ENCODE assay signal across 9 cellular contexts in genomic region chr17:44820631-44821196, GRCh38. TPM values are rescaled to one million over a fixed set of nuclear protein-coding genes. Genes with fewer than 3 reads are reported as not detected.
DNase-seq lines count a peak whose midpoint lies in the region; ATAC-seq and TF ChIP-seq lines count a peak whose summit lies in the region.
"Had no signal": no experiment of that assay in that cellular context is flagged by ENCODE, and none has a peak within 500 bp of the region (broad histone marks: within the 10 kb centered on the region; RNA-seq: fewer than 3 reads in every experiment).

No MANE protein-coding gene starts in this region.

- DNase-seq in AG10803 (ENCODE audit: low read depth), result peak; percentile 94
- peak; percentile 79 for DNase-seq in NCI-H1092 (lab: John Stamatoyannopoulos, UW)
- DNase-seq in RWPE2 (ENCODE audit: low spot score), result no peak
- DNase-seq in hepatocyte (ENCODE audit: low spot score), result peak; percentile 30
- DNase-seq in CD14-positive monocyte (ENCODE audit: low spot score), result no peak
- no peak for DNase-seq in stimulated activated CD4-positive, alpha-beta T cell treated with anti-CD3 and anti-CD28 coated beads, Interleukin-4, amount 100 ng/mL, for 24 hours
- DNase-seq in activated T-helper 1 cell treated with anti-CD3 and anti-CD28 coated beads, Interleukin-12 subunit alpha, Interleukin-12 subunit beta, Interleukin-2, Interleukin-4 antibody, amounts not matched to agents 30 ng/mL and 10 ng/mL and 1 ng/mL, durations not matched to agents 14 hours and 24 hours and 36 hours (ENCODE audit: low spot score), result no peak

- peaks cover 79% of the 10 kb centered on the region for H3K79me2 ChIP-seq in hepatocyte

- H3K9me3 Mint-ChIP-seq in CD14-positive monocyte, result no peaks in the 10 kb centered on the region
- no peaks in the 10 kb centered on the region for H3K9me3 Mint-ChIP-seq in activated T-helper 1 cell treated with anti-CD3 and anti-CD28 coated beads, Interleukin-12 subunit alpha, Interleukin-12 subunit beta, Interleukin-2, Interleukin-4 antibody, amounts not matched to agents 30 ng/mL and 10 ng/mL and 1 ng/mL, durations not matched to agents 14 hours and 24 hours and 36 hours

- H3K9me2 ChIP-seq in hepatocyte (replicated peaks; ENCODE audit: insufficient read depth), result no peaks in the 10 kb centered on the region

- no peak overlapping the region for H3K4me3 Mint-ChIP-seq in CD14-positive monocyte
- no peak overlapping the region for H3K4me3 Mint-ChIP-seq in activated T-helper 1 cell treated with anti-CD3 and anti-CD28 coated beads, Interleukin-12 subunit alpha, Interleukin-12 subunit beta, Interleukin-2, Interleukin-4 antibody, amounts not matched to agents 30 ng/mL and 10 ng/mL and 1 ng/mL, durations not matched to agents 14 hours and 24 hours and 36 hours

- no peak overlapping the region for H2AFZ ChIP-seq in hepatocyte

- no peak for TF ChIP-seq CTCF in AG10803 (conservative IDR thresholded peaks at IDR 0.05; ENCODE audit: low read length)
- no peak for TF ChIP-seq CTCF in RWPE2 (IDR thresholded peaks at IDR 0.05; ENCODE audit: poor library complexity, severe bottlenecking)
- TF ChIP-seq CTCF in hepatocyte (IDR thresholded peaks at IDR 0.05; ENCODE audit: poor library complexity), result no peak
- TF ChIP-seq CTCF in CD14-positive monocyte (IDR thresholded peaks at IDR 0.05), result no peak

- ATAC-seq in RWPE2 (ENCODE audit: low read depth) (peak; percentile 100), GM21737 (IDR thresholded peaks at IDR 0.05; ENCODE audit: unreplicated experiment) (no peak)

- H3K9me3 ChIP-seq in RWPE2 (ENCODE audit: severe bottlenecking) (no peaks in the 10 kb centered on the region), hepatocyte (ENCODE audit: low read depth) (no peaks in the 10 kb centered on the region)

- H4K20me1 ChIP-seq in hepatocyte (ENCODE audit: insufficient read depth, poor library complexity, severe bottlenecking), result no peaks in the 10 kb centered on the region

- H3K4me3 ChIP-seq in AG10803 (ENCODE audit: low read length) (0 out of 2 replicates have a peak overlapping the region, but pooled peaks have one; percentile 1), RWPE2 (ENCODE audit: severe bottlenecking) (no peak overlapping the region), hepatocyte (no peak overlapping the region)
- H3K4me3 ChIP-seq: lung had no signal

- H3K27ac ChIP-seq in RWPE2 (ENCODE audit: poor library complexity, severe bottlenecking) (peak overlapping the region; percentile 95), hepatocyte (no peak overlapping the region)

- H3K4me1 Mint-ChIP-seq in CD14-positive monocyte, result no peaks in the 10 kb centered on the region
- no peaks in the 10 kb centered on the region for H3K4me1 Mint-ChIP-seq in activated T-helper 1 cell treated with anti-CD3 and anti-CD28 coated beads, Interleukin-12 subunit alpha, Interleukin-12 subunit beta, Interleukin-2, Interleukin-4 antibody, amounts not matched to agents 30 ng/mL and 10 ng/mL and 1 ng/mL, durations not matched to agents 14 hours and 24 hours and 36 hours (ENCODE audit: low read depth)

- H3K27me3 ChIP-seq in RWPE2 (ENCODE audit: insufficient read depth, poor library complexity, severe bottlenecking) (no peaks in the 10 kb centered on the region), hepatocyte (no peaks in the 10 kb centered on the region)

- no peak overlapping the region for H3K27ac Mint-ChIP-seq in CD14-positive monocyte
- H3K27ac Mint-ChIP-seq in activated T-helper 1 cell treated with anti-CD3 and anti-CD28 coated beads, Interleukin-12 subunit alpha, Interleukin-12 subunit beta, Interleukin-2, Interleukin-4 antibody, amounts not matched to agents 30 ng/mL and 10 ng/mL and 1 ng/mL, durations not matched to agents 14 hours and 24 hours and 36 hours, result no peak overlapping the region

- peaks cover 11 to 43% (median 19%) of the 10 kb centered on the region in 3 donors for H3K27me3 Mint-ChIP-seq in CD14-positive monocyte (ENCODE audit: low read depth in 3 of 3)
- H3K27me3 Mint-ChIP-seq in activated T-helper 1 cell treated with anti-CD3 and anti-CD28 coated beads, Interleukin-12 subunit alpha, Interleukin-12 subunit beta, Interleukin-2, Interleukin-4 antibody, amounts not matched to agents 30 ng/mL and 10 ng/mL and 1 ng/mL, durations not matched to agents 14 hours and 24 hours and 36 hours (ENCODE audit: insufficient read depth), result peaks cover 7% of the 10 kb centered on the region

- H3K4me1 ChIP-seq in RWPE2 (ENCODE audit: insufficient read depth, poor library complexity, severe bottlenecking) (peaks cover 28% of the 10 kb centered on the region), hepatocyte (ENCODE audit: insufficient read depth) (no peaks in the 10 kb centered on the region)

- WGBS in hepatocyte (ENCODE audit: low lambda C conversion rate, missing lambda C conversion rate), result 40% methylated on average over 7 of the region's 7 CpGs

- intact Hi-C loops in CD14-positive monocyte (cut with micrococcal nuclease), result no loop called here
- intact Hi-C loops in activated T-helper 1 cell treated with anti-CD3 and anti-CD28 coated beads, Interleukin-12 subunit alpha, Interleukin-12 subunit beta, Interleukin-2, Interleukin-4 antibody, amounts not matched to agents 30 ng/mL and 10 ng/mL and 1 ng/mL, durations not matched to agents 14 hours and 24 hours and 36 hours (cut with micrococcal nuclease), result no loop called here

- no peak overlapping the region for H3K4me2 ChIP-seq in hepatocyte

- H3K36me3 ChIP-seq in RWPE2 (ENCODE audit: low read depth) (peaks cover 15% of the 10 kb centered on the region; the same call in 1 of the 2 replicates), hepatocyte (replicated peaks; ENCODE audit: insufficient read depth, low read depth) (no peaks in the 10 kb centered on the region)

- no peaks in the 10 kb centered on the region for H3K36me3 Mint-ChIP-seq in CD14-positive monocyte
- no peaks in the 10 kb centered on the region for H3K36me3 Mint-ChIP-seq in activated T-helper 1 cell treated with anti-CD3 and anti-CD28 coated beads, Interleukin-12 subunit alpha, Interleukin-12 subunit beta, Interleukin-2, Interleukin-4 antibody, amounts not matched to agents 30 ng/mL and 10 ng/mL and 1 ng/mL, durations not matched to agents 14 hours and 24 hours and 36 hours (ENCODE audit: low read depth)

RNA-seq across cellular contexts. Expression of gene GJC1, which starts 9.4 kb away (rescaled TPM):
- 9.2 and 11.4 TPM in 2 replicates for total RNA-seq in hepatocyte
- polyA plus RNA-seq in hepatocyte (6.3 and 7.5 TPM in 2 replicates), CD14-positive monocyte (not detected)
- total RNA-seq in activated T-helper 1 cell treated with anti-CD3 and anti-CD28 coated beads, Interleukin-12 subunit alpha, Interleukin-12 subunit beta, Interleukin-2, Interleukin-4 antibody, amounts not matched to agents 30 ng/mL and 10 ng/mL and 1 ng/mL, durations not matched to agents 14 hours and 24 hours and 36 hours, result 4.7 and 5.7 TPM in 2 replicates

RNA-seq across cellular contexts. Expression of gene HIGD1B, which starts 27.0 kb away (rescaled TPM):
- total RNA-seq in hepatocyte, result not detected in 2 replicates
- polyA plus RNA-seq in hepatocyte (0.57 TPM in 1 of 2 replicates, not detected in the other), CD14-positive monocyte (not detected)
- total RNA-seq in activated T-helper 1 cell treated with anti-CD3 and anti-CD28 coated beads, Interleukin-12 subunit alpha, Interleukin-12 subunit beta, Interleukin-2, Interleukin-4 antibody, amounts not matched to agents 30 ng/mL and 10 ng/mL and 1 ng/mL, durations not matched to agents 14 hours and 24 hours and 36 hours, result not detected in 2 replicates

Comparison
In these comparisons a context has a peak if more than half of its experiments do, and no peak if none do; other contexts are left out.
1. DNase-seq: peak in AG10803 (single experiment), NCI-H1092 (single experiment) and hepatocyte (single experiment); none in RWPE2 (single experiment), CD14-positive monocyte (single experiment), stimulated activated CD4-positive, alpha-beta T cell treated with anti-CD3 and anti-CD28 coated beads, Interleukin-4, amount 100 ng/mL, for 24 hours (single experiment) and activated T-helper 1 cell treated with anti-CD3 and anti-CD28 coated beads, Interleukin-12 subunit alpha, Interleukin-12 subunit beta, Interleukin-2, Interleukin-4 antibody, amounts not matched to agents 30 ng/mL and 10 ng/mL and 1 ng/mL, durations not matched to agents 14 hours and 24 hours and 36 hours (single experiment).